1 cellular context compared by ENCODE assay signal in the genomic region with DNA sequence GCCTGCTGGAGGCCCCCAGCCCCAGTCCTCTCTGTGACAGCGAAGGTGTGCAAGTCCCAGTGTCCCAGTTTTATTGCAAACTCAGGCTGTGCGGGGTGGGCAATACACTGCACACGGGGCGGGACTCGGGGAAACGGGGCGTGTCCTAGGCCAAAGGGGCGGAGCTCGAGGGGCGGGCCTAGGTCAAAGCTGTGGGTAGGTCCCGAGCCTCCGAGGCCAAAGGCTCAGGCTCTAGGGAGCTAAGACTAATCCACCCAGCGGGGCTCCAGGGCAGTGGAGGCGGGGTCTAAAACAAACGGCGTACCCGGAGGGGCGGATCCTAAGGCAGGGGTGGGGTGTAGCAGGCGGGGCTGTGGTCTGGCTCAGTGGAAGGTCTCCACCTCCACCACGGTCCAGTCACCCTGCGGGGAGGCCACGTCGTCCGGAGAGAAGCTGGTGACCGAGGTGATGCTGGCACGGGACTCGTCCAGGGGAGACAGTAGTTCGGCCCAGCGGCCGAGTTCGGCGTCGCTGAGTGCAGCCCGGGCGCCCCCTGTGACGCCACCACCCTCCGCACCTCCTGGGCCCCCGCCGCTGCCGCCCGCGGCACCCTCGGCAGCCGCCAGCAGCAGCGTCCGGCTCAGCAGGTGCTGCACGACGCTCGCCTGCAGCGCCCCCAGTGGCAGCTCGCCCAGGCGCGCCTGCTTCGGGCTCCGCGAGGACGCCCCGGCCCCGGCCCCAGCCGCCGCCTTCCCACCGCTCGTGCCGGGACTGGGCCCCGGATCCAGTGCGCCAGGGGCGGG.
TF ChIP-seq lines count a peak whose summit lies in the region.

No MANE protein-coding gene starts in this region.

TF ChIP-seq in K562, 482 proteins besides CTCF, POLR2A, EP300 and RAD21 (continued from another document and continues in another):
- TF ChIP-seq FOXO4 (CRISPR knock-in tag; IDR thresholded peaks at IDR 0.05), result no peak
- no peak for TF ChIP-seq ZNF316 (IDR thresholded peaks at IDR 0.05)
- no peak for TF ChIP-seq MAFG (tag; conservative IDR thresholded peaks at IDR 0.05)
- TF ChIP-seq HIVEP1 (CRISPR knock-in tag; IDR thresholded peaks at IDR 0.05), result no peak
- TF ChIP-seq, protein P1, sequence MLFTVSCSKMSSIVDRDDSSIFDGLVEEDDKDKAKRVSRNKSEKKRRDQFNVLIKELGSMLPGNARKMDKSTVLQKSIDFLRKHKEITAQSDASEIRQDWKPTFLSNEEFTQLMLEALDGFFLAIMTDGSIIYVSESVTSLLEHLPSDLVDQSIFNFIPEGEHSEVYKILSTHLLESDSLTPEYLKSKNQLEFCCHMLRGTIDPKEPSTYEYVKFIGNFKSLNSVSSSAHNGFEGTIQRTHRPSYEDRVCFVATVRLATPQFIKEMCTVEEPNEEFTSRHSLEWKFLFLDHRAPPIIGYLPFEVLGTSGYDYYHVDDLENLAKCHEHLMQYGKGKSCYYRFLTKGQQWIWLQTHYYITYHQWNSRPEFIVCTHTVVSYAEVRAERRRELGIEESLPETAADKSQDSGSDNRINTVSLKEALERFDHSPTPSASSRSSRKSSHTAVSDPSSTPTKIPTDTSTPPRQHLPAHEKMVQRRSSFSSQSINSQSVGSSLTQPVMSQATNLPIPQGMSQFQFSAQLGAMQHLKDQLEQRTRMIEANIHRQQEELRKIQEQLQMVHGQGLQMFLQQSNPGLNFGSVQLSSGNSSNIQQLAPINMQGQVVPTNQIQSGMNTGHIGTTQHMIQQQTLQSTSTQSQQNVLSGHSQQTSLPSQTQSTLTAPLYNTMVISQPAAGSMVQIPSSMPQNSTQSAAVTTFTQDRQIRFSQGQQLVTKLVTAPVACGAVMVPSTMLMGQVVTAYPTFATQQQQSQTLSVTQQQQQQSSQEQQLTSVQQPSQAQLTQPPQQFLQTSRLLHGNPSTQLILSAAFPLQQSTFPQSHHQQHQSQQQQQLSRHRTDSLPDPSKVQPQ (CRISPR knock-in tag; IDR thresholded peaks at IDR 0.05; ENCODE audit: borderline replicate concordance), result no peak
- no peak for TF ChIP-seq NUFIP1 (IDR thresholded peaks at IDR 0.05; ENCODE audit: partially characterized antibody)
- TF ChIP-seq DIDO1 (tag; IDR thresholded peaks at IDR 0.05; ENCODE audit: low read depth), result no peak
- TF ChIP-seq, protein P2, sequence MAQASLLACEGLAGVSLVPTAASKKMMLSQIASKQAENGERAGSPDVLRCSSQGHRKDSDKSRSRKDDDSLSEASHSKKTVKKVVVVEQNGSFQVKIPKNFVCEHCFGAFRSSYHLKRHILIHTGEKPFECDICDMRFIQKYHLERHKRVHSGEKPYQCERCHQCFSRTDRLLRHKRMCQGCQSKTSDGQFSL (CRISPR knock-in tag; IDR thresholded peaks at IDR 0.05), result no peak
- TF ChIP-seq, protein P2 (tag; IDR thresholded peaks at IDR 0.05), result no peak
- TF ChIP-seq, protein P3, sequence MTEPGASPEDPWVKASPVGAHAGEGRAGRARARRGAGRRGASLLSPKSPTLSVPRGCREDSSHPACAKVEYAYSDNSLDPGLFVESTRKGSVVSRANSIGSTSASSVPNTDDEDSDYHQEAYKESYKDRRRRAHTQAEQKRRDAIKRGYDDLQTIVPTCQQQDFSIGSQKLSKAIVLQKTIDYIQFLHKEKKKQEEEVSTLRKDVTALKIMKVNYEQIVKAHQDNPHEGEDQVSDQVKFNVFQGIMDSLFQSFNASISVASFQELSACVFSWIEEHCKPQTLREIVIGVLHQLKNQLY (CRISPR knock-in tag; conservative IDR thresholded peaks at IDR 0.05), result no peak
- no peak for TF ChIP-seq PHB2 (IDR thresholded peaks at IDR 0.05; ENCODE audit: low read depth)
- TF ChIP-seq ZNF785 (CRISPR knock-in tag; IDR thresholded peaks at IDR 0.05), result no peak
- no peak for TF ChIP-seq FOXA3 (CRISPR knock-in tag; conservative IDR thresholded peaks at IDR 0.05 in 1 of 2, IDR thresholded peaks at IDR 0.05 in 1 of 2)
- peak; percentile 73 for TF ChIP-seq CREM (IDR thresholded peaks at IDR 0.05; ENCODE audit: low read depth)
- TF ChIP-seq ZNF449 (CRISPR knock-in tag; IDR thresholded peaks at IDR 0.05), result no peak
- TF ChIP-seq, protein P4, sequence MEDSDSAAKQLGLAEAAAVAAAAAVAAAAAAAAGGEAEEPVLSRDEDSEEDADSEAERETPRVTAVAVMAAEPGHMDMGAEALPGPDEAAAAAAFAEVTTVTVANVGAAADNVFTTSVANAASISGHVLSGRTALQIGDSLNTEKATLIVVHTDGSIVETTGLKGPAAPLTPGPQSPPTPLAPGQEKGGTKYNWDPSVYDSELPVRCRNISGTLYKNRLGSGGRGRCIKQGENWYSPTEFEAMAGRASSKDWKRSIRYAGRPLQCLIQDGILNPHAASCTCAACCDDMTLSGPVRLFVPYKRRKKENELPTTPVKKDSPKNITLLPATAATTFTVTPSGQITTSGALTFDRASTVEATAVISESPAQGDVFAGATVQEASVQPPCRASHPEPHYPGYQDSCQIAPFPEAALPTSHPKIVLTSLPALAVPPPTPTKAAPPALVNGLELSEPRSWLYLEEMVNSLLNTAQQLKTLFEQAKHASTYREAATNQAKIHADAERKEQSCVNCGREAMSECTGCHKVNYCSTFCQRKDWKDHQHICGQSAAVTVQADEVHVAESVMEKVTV (CRISPR knock-in tag; IDR thresholded peaks at IDR 0.05), result no peak
- TF ChIP-seq CHAMP1 (IDR thresholded peaks at IDR 0.05), result no peak
- TF ChIP-seq, protein P5, sequence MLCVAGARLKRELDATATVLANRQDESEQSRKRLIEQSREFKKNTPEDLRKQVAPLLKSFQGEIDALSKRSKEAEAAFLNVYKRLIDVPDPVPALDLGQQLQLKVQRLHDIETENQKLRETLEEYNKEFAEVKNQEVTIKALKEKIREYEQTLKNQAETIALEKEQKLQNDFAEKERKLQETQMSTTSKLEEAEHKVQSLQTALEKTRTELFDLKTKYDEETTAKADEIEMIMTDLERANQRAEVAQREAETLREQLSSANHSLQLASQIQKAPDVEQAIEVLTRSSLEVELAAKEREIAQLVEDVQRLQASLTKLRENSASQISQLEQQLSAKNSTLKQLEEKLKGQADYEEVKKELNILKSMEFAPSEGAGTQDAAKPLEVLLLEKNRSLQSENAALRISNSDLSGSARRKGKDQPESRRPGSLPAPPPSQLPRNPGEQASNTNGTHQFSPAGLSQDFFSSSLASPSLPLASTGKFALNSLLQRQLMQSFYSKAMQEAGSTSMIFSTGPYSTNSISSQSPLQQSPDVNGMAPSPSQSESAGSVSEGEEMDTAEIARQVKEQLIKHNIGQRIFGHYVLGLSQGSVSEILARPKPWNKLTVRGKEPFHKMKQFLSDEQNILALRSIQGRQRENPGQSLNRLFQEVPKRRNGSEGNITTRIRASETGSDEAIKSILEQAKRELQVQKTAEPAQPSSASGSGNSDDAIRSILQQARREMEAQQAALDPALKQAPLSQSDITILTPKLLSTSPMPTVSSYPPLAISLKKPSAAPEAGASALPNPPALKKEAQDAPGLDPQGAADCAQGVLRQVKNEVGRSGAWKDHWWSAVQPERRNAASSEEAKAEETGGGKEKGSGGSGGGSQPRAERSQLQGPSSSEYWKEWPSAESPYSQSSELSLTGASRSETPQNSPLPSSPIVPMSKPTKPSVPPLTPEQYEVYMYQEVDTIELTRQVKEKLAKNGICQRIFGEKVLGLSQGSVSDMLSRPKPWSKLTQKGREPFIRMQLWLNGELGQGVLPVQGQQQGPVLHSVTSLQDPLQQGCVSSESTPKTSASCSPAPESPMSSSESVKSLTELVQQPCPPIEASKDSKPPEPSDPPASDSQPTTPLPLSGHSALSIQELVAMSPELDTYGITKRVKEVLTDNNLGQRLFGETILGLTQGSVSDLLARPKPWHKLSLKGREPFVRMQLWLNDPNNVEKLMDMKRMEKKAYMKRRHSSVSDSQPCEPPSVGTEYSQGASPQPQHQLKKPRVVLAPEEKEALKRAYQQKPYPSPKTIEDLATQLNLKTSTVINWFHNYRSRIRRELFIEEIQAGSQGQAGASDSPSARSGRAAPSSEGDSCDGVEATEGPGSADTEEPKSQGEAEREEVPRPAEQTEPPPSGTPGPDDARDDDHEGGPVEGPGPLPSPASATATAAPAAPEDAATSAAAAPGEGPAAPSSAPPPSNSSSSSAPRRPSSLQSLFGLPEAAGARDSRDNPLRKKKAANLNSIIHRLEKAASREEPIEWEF (CRISPR knock-in tag; IDR thresholded peaks at IDR 0.05), result no peak
- no peak for TF ChIP-seq USF2 (CRISPR knock-in tag; IDR thresholded peaks at IDR 0.05)
- TF ChIP-seq FOXJ2 (tag; IDR thresholded peaks at IDR 0.05), result no peak
- no peak for TF ChIP-seq SIRT6 (IDR thresholded peaks at IDR 0.05; ENCODE audit: low read depth, low read length)
- no peak for TF ChIP-seq JUND (IDR thresholded peaks at IDR 0.05; ENCODE audit: borderline replicate concordance, low read depth, low read length)
- 0 out of 3 replicates have a peak, but pooled peaks have one; percentile 5 for TF ChIP-seq JUND (tag; IDR thresholded peaks at IDR 0.05; ENCODE audit: borderline replicate concordance, low read depth, low read length)
- no peak for TF ChIP-seq TOE1 (IDR thresholded peaks at IDR 0.05; ENCODE audit: borderline replicate concordance)
- 0 out of 2 replicates have a peak, but pooled peaks have one; percentile 66 for TF ChIP-seq TOE1 (CRISPR knock-in tag; IDR thresholded peaks at IDR 0.05; ENCODE audit: borderline replicate concordance, low read depth)
- TF ChIP-seq, protein P6, sequence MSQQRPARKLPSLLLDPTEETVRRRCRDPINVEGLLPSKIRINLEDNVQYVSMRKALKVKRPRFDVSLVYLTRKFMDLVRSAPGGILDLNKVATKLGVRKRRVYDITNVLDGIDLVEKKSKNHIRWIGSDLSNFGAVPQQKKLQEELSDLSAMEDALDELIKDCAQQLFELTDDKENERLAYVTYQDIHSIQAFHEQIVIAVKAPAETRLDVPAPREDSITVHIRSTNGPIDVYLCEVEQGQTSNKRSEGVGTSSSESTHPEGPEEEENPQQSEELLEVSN (IDR thresholded peaks at IDR 0.05; ENCODE audit: borderline replicate concordance in 1 of 2, extremely low read depth in 1 of 2, insufficient read depth in 1 of 2, insufficient read length in 1 of 2, low read depth in 1 of 2, low read length in 1 of 2, poor library complexity in 1 of 2, severe bottlenecking in 1 of 2), result peak; percentile 70 to 96
- no peak for TF ChIP-seq TRIM25 (IDR thresholded peaks at IDR 0.05; ENCODE audit: borderline replicate concordance)
- no peak for TF ChIP-seq ZNF644 (tag; IDR thresholded peaks at IDR 0.05; ENCODE audit: low read depth)
- no peak for TF ChIP-seq LARP7 (IDR thresholded peaks at IDR 0.05)
